In the genomic region with DNA sequence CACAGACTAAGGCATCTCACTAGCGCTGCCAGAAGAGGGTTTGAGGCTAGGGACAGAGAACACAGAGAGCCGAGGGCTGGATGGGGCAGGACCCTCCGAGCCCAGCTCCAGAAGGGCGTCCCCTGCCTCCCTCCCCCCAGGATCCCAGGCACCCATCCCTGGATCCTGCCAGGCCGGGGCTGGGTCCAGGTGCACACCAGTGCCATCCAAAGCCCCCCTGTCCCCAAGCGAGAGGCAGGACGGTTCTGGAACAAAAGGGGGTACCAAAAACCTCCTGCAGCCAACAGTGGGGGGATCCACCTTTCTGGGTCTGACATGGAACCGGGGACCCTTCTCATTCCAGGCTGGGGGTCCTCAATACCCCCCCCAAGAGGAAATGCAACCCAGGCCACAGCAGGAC, we compare ENCODE assay signal across 1 cellular context.
TF ChIP-seq lines count a peak whose summit lies in the region.

No MANE protein-coding gene starts in this region.

TF ChIP-seq in IMR-90, 13 proteins besides CTCF, POLR2A, EP300 and RAD21:
- TF ChIP-seq RFX5 (IDR thresholded peaks at IDR 0.05; ENCODE audit: low read depth, low read length), result no peak
- no peak for TF ChIP-seq CEBPB (IDR thresholded peaks at IDR 0.05; ENCODE audit: low read depth, low read length)
- TF ChIP-seq, protein P1, sequence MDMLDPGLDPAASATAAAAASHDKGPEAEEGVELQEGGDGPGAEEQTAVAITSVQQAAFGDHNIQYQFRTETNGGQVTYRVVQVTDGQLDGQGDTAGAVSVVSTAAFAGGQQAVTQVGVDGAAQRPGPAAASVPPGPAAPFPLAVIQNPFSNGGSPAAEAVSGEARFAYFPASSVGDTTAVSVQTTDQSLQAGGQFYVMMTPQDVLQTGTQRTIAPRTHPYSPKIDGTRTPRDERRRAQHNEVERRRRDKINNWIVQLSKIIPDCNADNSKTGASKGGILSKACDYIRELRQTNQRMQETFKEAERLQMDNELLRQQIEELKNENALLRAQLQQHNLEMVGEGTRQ (IDR thresholded peaks at IDR 0.05; ENCODE audit: low read depth, low read length), result no peak
- TF ChIP-seq MAFK (IDR thresholded peaks at IDR 0.05; ENCODE audit: low read depth, low read length), result no peak
- no peak for TF ChIP-seq CHD1 (IDR thresholded peaks at IDR 0.05; ENCODE audit: low read depth, low read length)
- no peak for TF ChIP-seq MXI1 (IDR thresholded peaks at IDR 0.05; ENCODE audit: borderline replicate concordance, low read depth, low read length)
- no peak for TF ChIP-seq MAZ (IDR thresholded peaks at IDR 0.05; ENCODE audit: borderline replicate concordance, low read depth, low read length)
- no peak for TF ChIP-seq RCOR1 (IDR thresholded peaks at IDR 0.05; ENCODE audit: insufficient replicate concordance, low read length)
- TF ChIP-seq BHLHE40 (IDR thresholded peaks at IDR 0.05; ENCODE audit: low read depth, low read length), result no peak
- TF ChIP-seq NFE2L2 (IDR thresholded peaks at IDR 0.05; ENCODE audit: low read depth, low read length), result no peak
- TF ChIP-seq FOS (IDR thresholded peaks at IDR 0.05; ENCODE audit: low read depth, low read length), result no peak
- no peak for TF ChIP-seq SMC3 (IDR thresholded peaks at IDR 0.05; ENCODE audit: low read depth, low read length)
- TF ChIP-seq, protein P2, sequence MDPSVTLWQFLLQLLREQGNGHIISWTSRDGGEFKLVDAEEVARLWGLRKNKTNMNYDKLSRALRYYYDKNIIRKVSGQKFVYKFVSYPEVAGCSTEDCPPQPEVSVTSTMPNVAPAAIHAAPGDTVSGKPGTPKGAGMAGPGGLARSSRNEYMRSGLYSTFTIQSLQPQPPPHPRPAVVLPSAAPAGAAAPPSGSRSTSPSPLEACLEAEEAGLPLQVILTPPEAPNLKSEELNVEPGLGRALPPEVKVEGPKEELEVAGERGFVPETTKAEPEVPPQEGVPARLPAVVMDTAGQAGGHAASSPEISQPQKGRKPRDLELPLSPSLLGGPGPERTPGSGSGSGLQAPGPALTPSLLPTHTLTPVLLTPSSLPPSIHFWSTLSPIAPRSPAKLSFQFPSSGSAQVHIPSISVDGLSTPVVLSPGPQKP (IDR thresholded peaks at IDR 0.05; ENCODE audit: borderline replicate concordance, low read depth, low read length), result no peak
